ENCODE assay signal across 8 cellular contexts in the genomic region with DNA sequence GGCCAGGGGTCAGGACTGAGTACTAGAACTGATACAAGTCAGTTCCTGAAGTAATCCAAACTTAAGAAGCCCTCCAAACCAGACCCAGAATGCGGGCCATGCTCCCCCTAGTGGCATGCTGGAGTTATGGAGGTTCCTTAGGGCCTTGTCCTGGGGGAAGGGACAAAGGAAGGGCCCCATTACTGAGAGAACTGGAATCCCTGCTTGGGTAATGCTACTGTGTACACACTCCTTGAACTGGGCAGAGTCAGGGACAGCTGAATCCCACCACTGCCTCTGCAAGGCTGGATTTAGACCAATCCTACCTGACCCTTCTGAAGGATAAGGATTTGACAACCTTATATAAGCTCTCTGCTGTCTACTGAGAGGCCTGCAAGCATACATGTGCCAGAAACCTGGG.
A peak's percentile ranks its signal among the peaks of the same experiment; 100 is the strongest.
DNase-seq lines count a peak whose midpoint lies in the region; ATAC-seq, FAIRE-seq and TF ChIP-seq lines count a peak whose summit lies in the region.

No MANE protein-coding gene starts in this region.

- H3K4me2 ChIP-seq in A549: peak overlapping the region; percentile 19; the same call in 1 of the 3 replicates
- H3K4me2 ChIP-seq in fibroblast of lung (ENCODE audit: extremely low read depth, insufficient read depth, low read length): no peak overlapping the region

- CTCF ChIA-PET in A549 (lab: Yijun Ruan, JAX): interaction anchor here (0.6 to 2.7 kb wide), 25 partner anchors 8 to 147 kb away, joined by 3 to 9 read pairs (median 4); a partner anchor contains a TSS

- peak; percentile 74 to 84 for TF ChIP-seq RAD21 in A549 (conservative IDR thresholded peaks at IDR 0.05 in 1 of 2, IDR thresholded peaks at IDR 0.05 in 1 of 2)

- H3K4me3 ChIP-seq in A549 (no peak overlapping the region), fibroblast of lung (replicated peaks in 1 of 4; ENCODE audit: control extremely low read depth in 1 of 4, insufficient read depth in 1 of 4, low read depth in 3 of 4, low read length in 4 of 4) (no peak overlapping the region)

- no peaks in the 10 kb centered on the region for H3K27me3 ChIP-seq in fibroblast of lung (ENCODE audit: control insufficient read depth, insufficient read depth, low read length)

- H3K9me3 ChIP-seq in A549: no peaks in the 10 kb centered on the region
- H3K9me3 ChIP-seq in fibroblast of lung (ENCODE audit: control insufficient read depth, insufficient read depth, low read depth, low read length): no peaks in the 10 kb centered on the region

- FAIRE-seq in A549 (lab: Jason Lieb, UNC): no peak

- no peaks in the 10 kb centered on the region for H4K20me1 ChIP-seq in fibroblast of lung (ENCODE audit: control insufficient read depth, extremely low read depth, insufficient read depth, low read length)

- TF ChIP-seq CTCF in A549 (IDR thresholded peaks at IDR 0.05): peak; percentile 73
- TF ChIP-seq CTCF in GM13977 (IDR thresholded peaks at IDR 0.05; ENCODE audit: extremely low read depth, insufficient read depth, missing control alignments): peak; percentile 85
- TF ChIP-seq CTCF in fibroblast of lung (conservative IDR thresholded peaks at IDR 0.05 in 1 of 2, IDR thresholded peaks at IDR 0.05 in 1 of 2; ENCODE audit: low read depth in 1 of 2, low read length in 2 of 2): peak; percentile 98 to 99

- H3K27me3 Mint-ChIP-seq in naive thymus-derived CD8-positive, alpha-beta T cell: peaks cover 8 to 16% (median 12%) of the 10 kb centered on the region in 5 donors

- H3K4me3 Mint-ChIP-seq in naive thymus-derived CD8-positive, alpha-beta T cell: no peak overlapping the region

- H3K36me3 Mint-ChIP-seq in naive thymus-derived CD8-positive, alpha-beta T cell: no peaks in the 10 kb centered on the region

- no peak for TF ChIP-seq EP300 in A549 (IDR thresholded peaks at IDR 0.05)

- peaks cover 6 to 10% (median 8%) of the 10 kb centered on the region in 4 donors for H3K4me1 Mint-ChIP-seq in naive thymus-derived CD8-positive, alpha-beta T cell

- H3K9me3 Mint-ChIP-seq in naive thymus-derived CD8-positive, alpha-beta T cell: no peaks in the 10 kb centered on the region

- H2AFZ ChIP-seq in fibroblast of lung (ENCODE audit: low read length): no peak overlapping the region

- POLR2A ChIA-PET in A549 (lab: Yijun Ruan, JAX): interaction anchor here (1.0 to 2.2 kb wide), 2 partner anchors 125 to 132 kb away, joined by 3 to 16 read pairs; a partner anchor contains a TSS
- POLR2A ChIA-PET in naive thymus-derived CD8-positive, alpha-beta T cell (lab: Charles Lee): interaction anchor here (0.6 kb wide), 2 partner anchors 30 to 1937 kb away, joined by 3 to 5 read pairs; a partner anchor contains a TSS

- TF ChIP-seq POLR2A in A549 (IDR thresholded peaks at IDR 0.05; ENCODE audit: low read length): no peak

- ATAC-seq in A549 (peak; percentile 82 to 96), HG03432 (IDR thresholded peaks at IDR 0.05; ENCODE audit: unreplicated experiment) (peak; percentile 70)
- peak; percentile 28 to 36 for ATAC-seq in naive thymus-derived CD8-positive, alpha-beta T cell

- WGBS in A549 (ENCODE audit: missing lambda C conversion rate): 13% methylated on average over 1 of the region's 1 CpG

- peak; percentile 85 to 90 for DNase-seq in A549 (ENCODE audit: low read depth in 1 of 2, low spot score in 1 of 2)
- peak; percentile 87 for DNase-seq in GM13977 (ENCODE audit: low spot score)
- peak; percentile 40 for DNase-seq in NCI-H748 treated with DMSO at 0.1 percent for 48 hours (lab: John Stamatoyannopoulos, UW)
- DNase-seq in activated CD8-positive, alpha-beta memory T cell treated with anti-CD3 and anti-CD28 coated beads for 48 hours (ENCODE audit: low read depth in 2 of 3, low spot score in 2 of 3): peak in 2 of 3 experiments; percentile 15 to 39
- DNase-seq in fibroblast of lung (ENCODE audit: low read depth in 2 of 2): peak; percentile 84 to 92
- peak in 6 of 10 donors; percentile 5 to 30 (median 13) for DNase-seq in naive thymus-derived CD8-positive, alpha-beta T cell
- DNase-seq in superior temporal gyrus (ENCODE audit: extremely low spot score): peak; percentile 85

- peaks cover 30% of the 10 kb centered on the region for H3K4me1 ChIP-seq in A549
- H3K4me1 ChIP-seq in fibroblast of lung (ENCODE audit: control insufficient read depth, extremely low read depth, insufficient read depth, low read length): peaks cover 13% of the 10 kb centered on the region

- in situ Hi-C loops in GM13977 (cut with MboI; ENCODE audit: low pct_unique_long_range_greater_than_20kb, low sequenced_read_pairs, unreplicated experiment): no loop called here

- no peak overlapping the region for H3K9ac ChIP-seq in fibroblast of lung (ENCODE audit: insufficient read depth, low read length)

- no peak overlapping the region for H3K27ac Mint-ChIP-seq in naive thymus-derived CD8-positive, alpha-beta T cell

- H3K27ac ChIP-seq in A549 (peak overlapping the region in 1 of 2 experiments; percentile 72; a peak in 3 of 6 replicates), fibroblast of lung (ENCODE audit: insufficient read depth, low read length) (peak overlapping the region; percentile 16)

- no peaks in the 10 kb centered on the region for H3K36me3 ChIP-seq in fibroblast of lung (ENCODE audit: control insufficient read depth, insufficient read depth, low read length)

- H3K79me2 ChIP-seq in fibroblast of lung (ENCODE audit: control insufficient read depth, insufficient read depth, low read length): peaks cover 19% of the 10 kb centered on the region

TF ChIP-seq in A549, 52 proteins besides CTCF, POLR2A, EP300 and RAD21:
- TF ChIP-seq SMC3 (IDR thresholded peaks at IDR 0.05) (peak; percentile 70), RFX5 (IDR thresholded peaks at IDR 0.05) (no peak)

Comparison
In these comparisons a context has a peak if more than half of its experiments do, and no peak if none do; other contexts are left out.
1. ATAC-seq: peak in every context shown above with its lines; median percentile 89 in A549; 70 in HG03432; 32 in naive thymus-derived CD8-positive, alpha-beta T cell.
2. DNase-seq: peak in every context shown above with its lines; median percentile 88 in fibroblast of lung; 88 in A549; 87 in GM13977; 85 in superior temporal gyrus; 40 in NCI-H748 treated with DMSO at 0.1 percent for 48 hours; 27 in activated CD8-positive, alpha-beta memory T cell treated with anti-CD3 and anti-CD28 coated beads for 48 hours; 13 in naive thymus-derived CD8-positive, alpha-beta T cell.